ENCODE assay signal across 8 cellular contexts in the genomic region with DNA sequence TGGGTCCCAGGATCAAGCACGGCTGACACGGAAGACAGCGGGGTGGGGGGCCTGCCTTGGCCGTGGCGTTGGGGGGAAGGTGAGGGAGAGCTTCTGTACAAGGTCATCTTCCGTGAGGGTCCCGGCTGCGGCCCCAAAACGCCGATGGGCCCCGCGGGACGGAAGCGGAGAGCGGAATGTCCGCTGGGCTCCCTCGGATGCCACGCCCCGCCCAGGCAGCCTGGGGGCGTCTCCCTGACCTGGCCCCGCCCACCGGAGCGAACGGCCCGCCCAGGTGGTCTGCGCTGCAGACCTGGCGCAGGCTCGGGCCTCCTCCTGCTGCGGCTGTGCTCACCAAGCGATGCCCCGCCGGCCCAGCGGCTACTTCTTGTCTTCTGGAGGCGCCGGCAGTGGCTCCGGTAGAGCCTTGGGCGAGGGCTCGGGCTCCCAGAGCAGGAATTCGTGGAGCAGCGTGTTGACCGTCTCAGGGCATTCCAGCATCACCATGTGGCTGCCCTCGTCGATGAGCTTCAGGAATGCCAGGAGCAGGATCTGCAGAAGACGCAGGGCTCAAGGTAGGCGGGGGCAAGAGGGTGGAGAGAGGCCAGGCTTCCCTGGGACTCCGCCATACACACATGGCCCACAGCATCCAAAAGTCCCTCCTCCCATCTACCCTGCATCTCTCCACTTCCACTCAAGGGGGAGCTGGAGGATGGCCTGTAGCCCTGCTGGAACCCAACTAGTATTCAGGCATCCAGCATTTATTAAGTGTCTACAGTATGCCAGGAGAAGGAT. TPM values are rescaled to one million over a fixed set of nuclear protein-coding genes. Genes with fewer than 3 reads are reported as not detected.
DNase-seq lines count a peak whose midpoint lies in the region; ATAC-seq and TF ChIP-seq lines count a peak whose summit lies in the region.

No MANE protein-coding gene starts in this region.

- ATAC-seq in HG02763 (IDR thresholded peaks at IDR 0.05; ENCODE audit: unreplicated experiment): peak; percentile 79

- peak overlapping the region; percentile 66 for H3K4me3 ChIP-seq in epithelial cell of esophagus (ENCODE audit: low read length)

- peak in 2 of 3 experiments; percentile 15 to 16 for DNase-seq in NCI-H1417 (lab: John Stamatoyannopoulos, UW)
- no peak for DNase-seq in NCI-H1417 treated with DMSO at 0.1 percent for 48 hours (lab: John Stamatoyannopoulos, UW)
- DNase-seq in NOMO-1 treated with DMSO at 0.1 percent for 48 hours (lab: John Stamatoyannopoulos, UW; ENCODE audit: unreplicated experiment): peak; percentile 77
- DNase-seq in activated CD8-positive, alpha-beta memory T cell treated with anti-CD3 and anti-CD28 coated beads, Interleukin-2, amount 50 U/mL, for 24 hours (ENCODE audit: extremely low read depth): peak; percentile 45
- DNase-seq in epithelial cell of esophagus (ENCODE audit: low read depth): peak; percentile 92
- DNase-seq in mucosa of gallbladder (ENCODE audit: low spot score): peak; percentile 80
- peak; percentile 59 to 64 for DNase-seq in stimulated activated CD8-positive, alpha-beta memory T cell treated with anti-CD3 and anti-CD28 coated beads, Interleukin-7, amount 100 ng/mL, for 4 hours (ENCODE audit: low read depth in 2 of 2)

- TF ChIP-seq CTCF in epithelial cell of esophagus (IDR thresholded peaks at IDR 0.05; ENCODE audit: insufficient read depth, low read depth, low read length, missing control alignments): peak; percentile 90

RNA-seq across cellular contexts. Expression of a gene that starts 10.7 kb away (rescaled TPM):
- total RNA-seq in mucosa of gallbladder: 20.1 TPM

RNA-seq across cellular contexts. Expression of a gene that starts 10.8 kb away (rescaled TPM):
- 0.83 TPM for total RNA-seq in mucosa of gallbladder

RNA-seq across cellular contexts. Expression of a gene that starts 13.2 kb away (rescaled TPM):
- 102 TPM for total RNA-seq in mucosa of gallbladder

RNA-seq across cellular contexts. Expression of a gene that starts 16.9 kb away (rescaled TPM):
- 37.9 TPM for total RNA-seq in mucosa of gallbladder

RNA-seq across cellular contexts. Expression of a gene that starts 25.2 kb away (rescaled TPM):
- total RNA-seq in mucosa of gallbladder: 70.5 TPM
